In the genomic region with DNA sequence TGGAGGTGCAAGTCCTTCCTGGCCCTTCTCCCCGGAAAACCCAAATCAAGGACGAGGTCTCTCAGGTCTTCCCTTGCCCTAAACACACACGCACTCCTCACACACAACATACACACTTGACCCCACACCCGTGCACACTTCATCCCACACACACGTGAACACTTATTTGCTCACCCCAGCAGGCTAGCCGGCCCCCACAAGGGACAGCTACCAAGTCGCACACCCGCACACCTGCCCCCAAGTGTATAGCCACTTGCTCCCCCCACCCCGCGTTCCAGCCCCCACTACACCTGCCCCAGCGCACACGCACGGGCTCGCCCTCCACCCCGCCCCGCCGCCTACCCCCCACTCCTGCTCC, we compare ENCODE assay signal across 8 cellular contexts. TPM values are rescaled to one million over a fixed set of nuclear protein-coding genes. Genes with fewer than 3 reads are reported as not detected.
DNase-seq lines count a peak whose midpoint lies in the region; ATAC-seq and TF ChIP-seq lines count a peak whose summit lies in the region.

No MANE protein-coding gene starts in this region.

- TF ChIP-seq POLR2A in ovary (IDR thresholded peaks at IDR 0.05), result no peak

- 1% methylated on average over 16 to 17 of the region's 17 CpGs for WGBS in ovary, 3 donors

- H3K27me3 ChIP-seq in ovary, result no peaks in the 10 kb centered on the region

- TF ChIP-seq CTCF in fibroblast of the aortic adventitia (IDR thresholded peaks at IDR 0.05; ENCODE audit: insufficient read depth, low read length), result no peak
- TF ChIP-seq CTCF in ovary (IDR thresholded peaks at IDR 0.05), result no peak

- peak; percentile 5 for DNase-seq in EH (ENCODE audit: low read depth)
- peak; percentile 33 for DNase-seq in activated CD4-positive, alpha-beta T cell treated with anti-CD3 and anti-CD28 coated beads for 48 hours
- DNase-seq in fibroblast of the aortic adventitia (ENCODE audit: low read depth), result no peak
- peak; percentile 19 to 53 (median 41) for DNase-seq in ovary
- DNase-seq in NCI-H82 (lab: John Stamatoyannopoulos, UW), result no peak
- DNase-seq in NOMO-1 (lab: John Stamatoyannopoulos, UW; ENCODE audit: unreplicated experiment in 2 of 2), result no peak

- peak; percentile 8 for ATAC-seq in HG02798 (IDR thresholded peaks at IDR 0.05; ENCODE audit: poor library complexity, unreplicated experiment)
- no peak for ATAC-seq in GM18873 (IDR thresholded peaks at IDR 0.05; ENCODE audit: low FRiP score, unreplicated experiment)

- H3K4me3 ChIP-seq in fibroblast of the aortic adventitia (ENCODE audit: low read depth, low read length) (peak overlapping the region; percentile 82), ovary (peak overlapping the region; percentile 56)

- H3K36me3 ChIP-seq in ovary, result no peaks in the 10 kb centered on the region

- no peak for TF ChIP-seq EP300 in ovary (IDR thresholded peaks at IDR 0.05)

- H3K27ac ChIP-seq in ovary, result peak overlapping the region in 1 of 2 donors; percentile 46

- peaks cover 2% of the 10 kb centered on the region for H3K4me1 ChIP-seq in ovary (ENCODE audit: insufficient read depth)

- H3K9me3 ChIP-seq in ovary, result no peaks in the 10 kb centered on the region

- intact Hi-C loops in ovary (cut with DNase I), result no loop called here

RNA-seq across cellular contexts. Expression of gene TGFBRAP1, which starts 0.4 kb away (rescaled TPM):
- total RNA-seq in fibroblast of the aortic adventitia (ENCODE audit: low replicate concordance) (7.0 and 17.7 TPM in 2 replicates), ovary (10 to 100 TPM; 13.4 to 19.1 (median 17.3) TPM)
- 10 to 100 TPM in 1 of 2 donors, 1 to 10 TPM in 1; 7.2 to 10.4 TPM for polyA plus RNA-seq in ovary

RNA-seq across cellular contexts. Expression of gene C2orf49, which starts 8.2 kb away (rescaled TPM):
- 20.0 and 20.1 TPM in 2 replicates for total RNA-seq in fibroblast of the aortic adventitia (ENCODE audit: low replicate concordance)
- 10 to 100 TPM; 12.9 to 32.5 (median 20.3) TPM for total RNA-seq in ovary
- polyA plus RNA-seq in ovary, result 10 to 100 TPM; 12.6 to 27.2 TPM

Comparison
In these comparisons a context has a peak if more than half of its experiments do, and no peak if none do; other contexts are left out.
1. DNase-seq: peak in EH (single experiment), activated CD4-positive, alpha-beta T cell treated with anti-CD3 and anti-CD28 coated beads for 48 hours (single experiment) and ovary (5 of 5); none in fibroblast of the aortic adventitia (single experiment), NCI-H82 (single experiment) and NOMO-1 (0 of 2).